ENCODE assay signal across 9 cellular contexts in genomic region chr19:55809381-55810058, GRCh38. TPM values are rescaled to one million over a fixed set of nuclear protein-coding genes. Genes with fewer than 3 reads are reported as not detected.
DNase-seq lines count a peak whose midpoint lies in the region; ATAC-seq and TF ChIP-seq lines count a peak whose summit lies in the region.
"Had no signal": no experiment of that assay in that cellular context is flagged by ENCODE, and none has a peak within 500 bp of the region (broad histone marks: within the 10 kb centered on the region; RNA-seq: fewer than 3 reads in every experiment).

No MANE protein-coding gene starts in this region.

- POLR2A ChIA-PET in A673 (lab: Charles Lee; ENCODE audit: low non-redundant PET): no interaction called here

- H3K4me1 Mint-ChIP-seq in naive B cell: peaks cover 0 to 9% (median 5%) of the 10 kb centered on the region in 3 donors

- H3K27me3 Mint-ChIP-seq in naive B cell: peaks cover 8 to 37% (median 27%) of the 10 kb centered on the region in 3 donors

- H3K4me3 ChIP-seq in A673 (ENCODE audit: low read depth, low read length, poor library complexity, severe bottlenecking): no peak overlapping the region
- no peak overlapping the region for H3K4me3 ChIP-seq in GM12865 (ENCODE audit: low read depth, low read length)
- H3K4me3 ChIP-seq: tibial nerve had no signal

- no peaks in the 10 kb centered on the region for H3K9me3 ChIP-seq in A673 (ENCODE audit: low read depth, low read length, poor library complexity, severe bottlenecking)

- no peak overlapping the region for H3K27ac ChIP-seq in A673 (ENCODE audit: low read depth, low read length, poor library complexity, severe bottlenecking)
- H3K27ac ChIP-seq: tibial nerve had no signal

- intact Hi-C loops in A673 (cut with micrococcal nuclease; ENCODE audit: unreplicated experiment): loop anchor here (2.0 kb wide), 2 partner anchors 107 to 177 kb away; no protein-coding TSS in a partner anchor

- H3K36me3 Mint-ChIP-seq in naive B cell: no peaks in the 10 kb centered on the region

- H3K27ac Mint-ChIP-seq in naive B cell: peak overlapping the region in 1 of 6 donors; percentile 80

- no TSS peak for BruUV-seq in A673 (replicated peaks; lab: Mats Ljungman, UMichigan)

- CTCF ChIA-PET in A673 (lab: Charles Lee): interaction anchor here (0.7 to 1.9 kb wide), 2 partner anchors 106 to 177 kb away, joined by 5 to 9 read pairs; no protein-coding TSS in a partner anchor

- ATAC-seq in naive B cell (ENCODE audit: low read depth in 2 of 2): peak; percentile 89 to 92
- no peak for ATAC-seq in GM19023 (IDR thresholded peaks at IDR 0.05; ENCODE audit: unreplicated experiment)

- peaks cover 0 to 13% (median 0%) of the 10 kb centered on the region in 7 donors for H3K9me3 Mint-ChIP-seq in naive B cell

- DNase-seq in A673 (ENCODE audit: low spot score): peak; percentile 92
- DNase-seq in GM12865 (ENCODE audit: low read depth): peak; percentile 89
- DNase-seq in NCI-H1048 (lab: John Stamatoyannopoulos, UW): peak; percentile 22
- DNase-seq in SHP77 (lab: John Stamatoyannopoulos, UW): peak; percentile 95 to 99
- peak; percentile 84 for DNase-seq in dermis blood vessel endothelial cell
- peak; percentile 41 for DNase-seq in naive B cell
- DNase-seq in stimulated activated naive CD4-positive, alpha-beta T cell treated with Interleukin-2 at 50 U/mL for 16 hours (lab: John Stamatoyannopoulos, UW): no peak

- peak overlapping the region in 6 of 8 donors; percentile 10 to 84 (median 61) for H3K4me3 Mint-ChIP-seq in naive B cell

- H3K4me1 ChIP-seq in A673 (ENCODE audit: insufficient read depth, low read length, poor library complexity, severe bottlenecking): no peaks in the 10 kb centered on the region
- H3K4me1 ChIP-seq: tibial nerve had no signal

- H3K36me3 ChIP-seq in A673 (ENCODE audit: insufficient read depth, low read length, poor library complexity, severe bottlenecking): no peaks in the 10 kb centered on the region
- H3K36me3 ChIP-seq: tibial nerve had no signal

- TF ChIP-seq CTCF in A673 (conservative IDR thresholded peaks at IDR 0.05; ENCODE audit: low read depth, low read length) (peak; percentile 75), GM12865 (IDR thresholded peaks at IDR 0.05; ENCODE audit: insufficient read depth, low read depth, low read length, missing control alignments) (peak; percentile 41)

- H3K27me3 ChIP-seq in A673 (replicated peaks; ENCODE audit: insufficient read depth, low read depth, low read length, poor library complexity): peaks cover 5% of the 10 kb centered on the region
- H3K27me3 ChIP-seq: tibial nerve had no signal

RNA-seq across cellular contexts. Expression of gene NLRP11, which starts 22.3 kb away (rescaled TPM):
- 0.46 and 0.52 TPM in 2 replicates for total RNA-seq in A673 (2021)
- 0.05 TPM in 1 of 2 replicates, not detected in the other for total RNA-seq in dermis blood vessel endothelial cell
- polyA plus RNA-seq in naive B cell (ENCODE audit: low read depth in 6 of 6): under 1 TPM in 2 of 6 donors, not detected in 4; 0.08 to 0.16 TPM
- total RNA-seq: tibial nerve had no signal

RNA-seq across cellular contexts. Expression of gene NLRP4, which starts 26.8 kb away (rescaled TPM):
- total RNA-seq in A673 (2021): 0.15 TPM in 1 of 2 replicates, not detected in the other
- total RNA-seq in dermis blood vessel endothelial cell: under 0.01 TPM in 1 of 2 replicates, not detected in the other
- polyA plus RNA-seq in naive B cell (ENCODE audit: low read depth in 6 of 6): 1 to 10 TPM in 1 of 6 donors, under 1 TPM in 4, not detected in 1; 0.41 to 1.2 (median 0.76) TPM
- total RNA-seq: tibial nerve had no signal

RNA-seq across cellular contexts. Expression of gene RFPL4AL1, which starts 40.6 kb away (rescaled TPM):
- total RNA-seq in A673 (2021) (not detected in 2 replicates), dermis blood vessel endothelial cell (0.68 TPM in 1 of 2 replicates, not detected in the other)
- not detected for polyA plus RNA-seq in naive B cell (ENCODE audit: low read depth in 6 of 6)
- total RNA-seq: tibial nerve had no signal

RNA-seq across cellular contexts. Expression of gene RFPL4A, which starts 50.6 kb away (rescaled TPM):
- total RNA-seq in A673 (2021): not detected in 2 replicates
- 0.14 and 0.51 TPM in 2 replicates for total RNA-seq in dermis blood vessel endothelial cell
- not detected for polyA plus RNA-seq in naive B cell (ENCODE audit: low read depth in 6 of 6)
